In genomic region chr22:37499789-37500188, GRCh38 we compare ENCODE assay signal across 2 cellular contexts.
TF ChIP-seq lines count a peak whose summit lies in the region.

No MANE protein-coding gene starts in this region.

TF ChIP-seq in A549, 52 proteins besides CTCF, POLR2A, EP300 and RAD21:
- no peak for TF ChIP-seq ZFP36 (IDR thresholded peaks at IDR 0.05; ENCODE audit: borderline replicate concordance, partially characterized antibody)
- no peak for TF ChIP-seq HOXB5 (CRISPR knock-in tag; IDR thresholded peaks at IDR 0.05)
- TF ChIP-seq NFE2L2 (conservative IDR thresholded peaks at IDR 0.05; ENCODE audit: low read length), result no peak
- no peak for TF ChIP-seq E2F6 (IDR thresholded peaks at IDR 0.05; ENCODE audit: borderline replicate concordance, low read depth)
- no peak for TF ChIP-seq USF2 (IDR thresholded peaks at IDR 0.05)
- no peak for TF ChIP-seq FOXS1 (CRISPR knock-in tag; IDR thresholded peaks at IDR 0.05)
- no peak for TF ChIP-seq MAX (IDR thresholded peaks at IDR 0.05)
- no peak for TF ChIP-seq RCOR1 (IDR thresholded peaks at IDR 0.05; ENCODE audit: low read depth, low read length)
- no peak for TF ChIP-seq HOXB13 (CRISPR knock-in tag; IDR thresholded peaks at IDR 0.05; ENCODE audit: low read depth)
- TF ChIP-seq HEYL (CRISPR knock-in tag; IDR thresholded peaks at IDR 0.05), result no peak
- TF ChIP-seq FOSB (CRISPR knock-in tag; IDR thresholded peaks at IDR 0.05), result no peak
- TF ChIP-seq MYC (IDR thresholded peaks at IDR 0.05; ENCODE audit: borderline replicate concordance, low read length), result no peak
- TF ChIP-seq ELK1 (IDR thresholded peaks at IDR 0.05; ENCODE audit: low read depth, low read length), result no peak
- TF ChIP-seq CBX2 (IDR thresholded peaks at IDR 0.05; ENCODE audit: borderline replicate concordance, low read depth), result no peak
- TF ChIP-seq TP53 (CRISPR knock-in tag; IDR thresholded peaks at IDR 0.05), result no peak
- TF ChIP-seq RARB (CRISPR knock-in tag; IDR thresholded peaks at IDR 0.05), result no peak
- TF ChIP-seq SREBF2 (IDR thresholded peaks at IDR 0.05), result no peak
- no peak for TF ChIP-seq CHD4 (IDR thresholded peaks at IDR 0.05; ENCODE audit: borderline replicate concordance)
- no peak for TF ChIP-seq EHF (CRISPR knock-in tag; IDR thresholded peaks at IDR 0.05)
- TF ChIP-seq TFCP2L1 (CRISPR knock-in tag; IDR thresholded peaks at IDR 0.05), result no peak

TF ChIP-seq in HepG2, 621 proteins besides CTCF, POLR2A, EP300 and RAD21:
- TF ChIP-seq SP1 (IDR thresholded peaks at IDR 0.05) (no peak), SP1 (CRISPR knock-in tag; IDR thresholded peaks at IDR 0.05) (no peak), ZNF749 (CRISPR knock-in tag; IDR thresholded peaks at IDR 0.05; ENCODE audit: borderline replicate concordance) (no peak), PRDM4 (CRISPR knock-in tag; IDR thresholded peaks at IDR 0.05; ENCODE audit: borderline replicate concordance) (no peak), CBX2 (IDR thresholded peaks at IDR 0.05; ENCODE audit: low read depth, low read length) (no peak), CBX2 (CRISPR knock-in tag; IDR thresholded peaks at IDR 0.05; ENCODE audit: low read depth) (no peak)
